ENCODE assay signal across 1 cellular context in the genomic region with DNA sequence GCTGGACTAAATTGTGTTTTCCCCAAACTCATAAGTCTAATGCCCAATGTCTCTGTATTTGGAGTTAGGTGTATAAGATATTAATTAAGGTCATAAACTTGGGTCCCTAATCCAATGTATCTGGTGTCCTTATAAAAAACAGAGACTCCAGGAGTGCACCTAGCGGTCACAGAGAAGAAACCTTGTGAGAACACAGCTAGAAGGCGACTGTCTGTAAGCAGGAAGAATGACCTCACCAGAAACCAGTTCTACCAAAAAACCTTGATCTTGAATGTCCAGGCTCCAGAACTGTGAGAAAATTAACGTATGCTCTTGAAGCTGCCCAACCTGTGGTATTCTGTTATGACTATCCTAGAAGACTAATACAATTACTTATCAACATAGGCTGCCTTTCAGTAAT.
TF ChIP-seq lines count a peak whose summit lies in the region.

No MANE protein-coding gene starts in this region.

TF ChIP-seq in GM23338, 12 proteins besides CTCF, POLR2A, EP300 and RAD21 (continued from another document):
- TF ChIP-seq, protein P1, sequence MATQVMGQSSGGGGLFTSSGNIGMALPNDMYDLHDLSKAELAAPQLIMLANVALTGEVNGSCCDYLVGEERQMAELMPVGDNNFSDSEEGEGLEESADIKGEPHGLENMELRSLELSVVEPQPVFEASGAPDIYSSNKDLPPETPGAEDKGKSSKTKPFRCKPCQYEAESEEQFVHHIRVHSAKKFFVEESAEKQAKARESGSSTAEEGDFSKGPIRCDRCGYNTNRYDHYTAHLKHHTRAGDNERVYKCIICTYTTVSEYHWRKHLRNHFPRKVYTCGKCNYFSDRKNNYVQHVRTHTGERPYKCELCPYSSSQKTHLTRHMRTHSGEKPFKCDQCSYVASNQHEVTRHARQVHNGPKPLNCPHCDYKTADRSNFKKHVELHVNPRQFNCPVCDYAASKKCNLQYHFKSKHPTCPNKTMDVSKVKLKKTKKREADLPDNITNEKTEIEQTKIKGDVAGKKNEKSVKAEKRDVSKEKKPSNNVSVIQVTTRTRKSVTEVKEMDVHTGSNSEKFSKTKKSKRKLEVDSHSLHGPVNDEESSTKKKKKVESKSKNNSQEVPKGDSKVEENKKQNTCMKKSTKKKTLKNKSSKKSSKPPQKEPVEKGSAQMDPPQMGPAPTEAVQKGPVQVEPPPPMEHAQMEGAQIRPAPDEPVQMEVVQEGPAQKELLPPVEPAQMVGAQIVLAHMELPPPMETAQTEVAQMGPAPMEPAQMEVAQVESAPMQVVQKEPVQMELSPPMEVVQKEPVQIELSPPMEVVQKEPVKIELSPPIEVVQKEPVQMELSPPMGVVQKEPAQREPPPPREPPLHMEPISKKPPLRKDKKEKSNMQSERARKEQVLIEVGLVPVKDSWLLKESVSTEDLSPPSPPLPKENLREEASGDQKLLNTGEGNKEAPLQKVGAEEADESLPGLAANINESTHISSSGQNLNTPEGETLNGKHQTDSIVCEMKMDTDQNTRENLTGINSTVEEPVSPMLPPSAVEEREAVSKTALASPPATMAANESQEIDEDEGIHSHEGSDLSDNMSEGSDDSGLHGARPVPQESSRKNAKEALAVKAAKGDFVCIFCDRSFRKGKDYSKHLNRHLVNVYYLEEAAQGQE (IDR thresholded peaks at IDR 0.05; ENCODE audit: unreplicated experiment) = no peak
- TF ChIP-seq ETS1 (IDR thresholded peaks at IDR 0.05) = no peak
- no peak for TF ChIP-seq STAT1 (IDR thresholded peaks at IDR 0.05; ENCODE audit: unreplicated experiment)
- no peak for TF ChIP-seq EZH2 (IDR thresholded peaks at IDR 0.05; ENCODE audit: low read depth, unreplicated experiment)
- no peak for TF ChIP-seq CREB1 (CRISPR knock-in tag; IDR thresholded peaks at IDR 0.05; ENCODE audit: low read depth)
- no peak for TF ChIP-seq NANOG (IDR thresholded peaks at IDR 0.05; ENCODE audit: borderline replicate concordance)
- no peak for TF ChIP-seq JUNB (IDR thresholded peaks at IDR 0.05; ENCODE audit: unreplicated experiment)
- no peak for TF ChIP-seq EZH2phosphoT487 (IDR thresholded peaks at IDR 0.05; ENCODE audit: unreplicated experiment)
